23 cellular contexts compared by ENCODE assay signal in the genomic region with DNA sequence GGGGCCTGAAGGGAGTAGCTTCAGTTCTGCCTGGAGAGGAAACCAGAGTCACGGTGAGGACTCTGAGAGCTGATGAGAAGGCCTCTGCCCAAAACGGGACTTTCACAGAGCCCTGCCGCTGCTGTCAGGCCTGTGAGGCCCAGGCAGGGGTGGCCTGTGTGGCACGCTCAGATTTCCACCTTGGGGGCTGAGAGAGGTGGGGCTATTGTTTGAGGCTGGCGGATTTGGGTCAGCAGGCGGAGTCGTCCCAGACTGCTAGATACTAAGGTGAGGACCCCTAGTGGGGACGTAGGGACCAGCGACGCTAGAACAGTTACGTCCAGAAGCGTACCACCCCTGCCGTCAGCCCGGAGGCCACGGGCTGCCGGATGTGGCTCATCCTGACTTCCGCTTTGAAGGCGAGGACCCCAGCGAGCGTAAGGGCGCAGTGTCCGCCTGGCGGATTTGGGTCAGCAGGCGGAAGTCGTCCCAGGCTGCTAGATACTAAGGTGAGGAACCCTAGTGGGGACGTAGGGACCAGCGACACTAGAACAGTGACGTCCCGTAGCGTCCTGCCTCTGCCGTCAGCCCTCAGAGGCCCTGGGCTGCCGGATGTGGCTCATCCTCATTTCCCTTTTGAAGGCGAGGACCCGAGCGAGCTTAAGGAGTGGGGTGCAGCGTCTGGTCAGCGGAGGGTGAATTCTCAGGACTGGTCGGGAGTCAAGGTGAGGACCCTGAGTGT. TPM values are rescaled to one million over a fixed set of nuclear protein-coding genes. Genes with fewer than 3 reads are reported as not detected.
DNase-seq lines count a peak whose midpoint lies in the region; ATAC-seq and TF ChIP-seq lines count a peak whose summit lies in the region.
"Had no signal": no experiment of that assay in that cellular context is flagged by ENCODE, and none has a peak within 500 bp of the region (broad histone marks: within the 10 kb centered on the region; RNA-seq: fewer than 3 reads in every experiment).

A gene with protein sequence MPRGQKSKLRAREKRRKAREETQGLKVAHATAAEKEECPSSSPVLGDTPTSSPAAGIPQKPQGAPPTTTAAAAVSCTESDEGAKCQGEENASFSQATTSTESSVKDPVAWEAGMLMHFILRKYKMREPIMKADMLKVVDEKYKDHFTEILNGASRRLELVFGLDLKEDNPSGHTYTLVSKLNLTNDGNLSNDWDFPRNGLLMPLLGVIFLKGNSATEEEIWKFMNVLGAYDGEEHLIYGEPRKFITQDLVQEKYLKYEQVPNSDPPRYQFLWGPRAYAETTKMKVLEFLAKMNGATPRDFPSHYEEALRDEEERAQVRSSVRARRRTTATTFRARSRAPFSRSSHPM (plus strand): TSS at position 378 of the 721 bp plus-strand sequence. CDS start 3,348 bp downstream, outside the sequence.

- no peaks in the 10 kb centered on the region for H4K20me1 ChIP-seq in OCI-LY1 (ENCODE audit: insufficient read depth, low read length)

- no peak within 1 kb of the TSS for H3K4me3 ChIP-seq in OCI-LY1 (ENCODE audit: low read depth, low read length, poor library complexity, severe bottlenecking)
- H3K4me3 ChIP-seq: body of pancreas, pancreas, SK-N-MC had no signal

- no peak within 1 kb of the TSS for H3K4me2 ChIP-seq in OCI-LY1 (ENCODE audit: low read length)

- no peaks in the 10 kb centered on the region for H3K9me3 ChIP-seq in OCI-LY1 (ENCODE audit: low read length)
- H3K9me3 ChIP-seq: body of pancreas, pancreas had no signal

- H3K9ac ChIP-seq in OCI-LY1 (ENCODE audit: low read length), result no peak within 1 kb of the TSS

- no peak for ATAC-seq in GM18498 (IDR thresholded peaks at IDR 0.05; ENCODE audit: unreplicated experiment)
- no peak for ATAC-seq in GM21825 (IDR thresholded peaks at IDR 0.05; ENCODE audit: unreplicated experiment)
- ATAC-seq: activated CD4-positive, alpha-beta T cell treated with anti-CD3 and anti-CD28 coated beads for 36 hours; activated CD8-positive, alpha-beta memory T cell treated with anti-CD3 and anti-CD28 coated beads, Interleukin-2, amount 10 ng/mL, durations not matched to agents 7 days and 5 days; body of pancreas; pancreas; PC-3 had no signal

- TF ChIP-seq CTCF in OCI-LY1 (IDR thresholded peaks at IDR 0.05; ENCODE audit: low read length), result peak; percentile 11; the same call in 1 of the 2 replicates

- H3F3A ChIP-seq in OCI-LY1 (ENCODE audit: insufficient read depth, low read length), result no peaks in the 10 kb centered on the region

- no peaks in the 10 kb centered on the region for H3K27me3 ChIP-seq in OCI-LY1 (ENCODE audit: insufficient read depth, low read length)
- H3K27me3 ChIP-seq: body of pancreas, pancreas had no signal

- no peak within 1 kb of the TSS for H2AFZ ChIP-seq in OCI-LY1 (ENCODE audit: low read length)

- no peaks in the 10 kb centered on the region for H3K9me2 ChIP-seq in OCI-LY1 (ENCODE audit: low read depth, low read length)

- no peaks in the 10 kb centered on the region for H3K36me3 ChIP-seq in OCI-LY1 (ENCODE audit: insufficient read depth, low read length)
- H3K36me3 ChIP-seq: pancreas had no signal

- H3K79me2 ChIP-seq in OCI-LY1 (ENCODE audit: insufficient read depth, low read length), result no peaks in the 10 kb centered on the region

- H3K27ac ChIP-seq in OCI-LY1 (ENCODE audit: low read depth, low read length, poor library complexity, severe bottlenecking), result no peak within 1 kb of the TSS
- H3K27ac ChIP-seq: body of pancreas, pancreas, SK-N-MC had no signal

- DNase-seq in NCI-H1694 (lab: John Stamatoyannopoulos, UW) (peak; percentile 14), NCI-H1694 treated with DMSO at 0.1 percent for 48 hours (lab: John Stamatoyannopoulos, UW) (no peak), iPS DF 19.7 (ENCODE audit: low read depth, low spot score) (peak; percentile 28), dermis blood vessel endothelial cell (no peak)
- no peak for DNase-seq in stimulated activated CD4-positive, alpha-beta T cell treated with anti-CD3 and anti-CD28 coated beads, Interleukin-2, amount 100 ng/mL, for 48 hours
- DNase-seq: activated CD4-positive, alpha-beta T cell treated with anti-CD3 and anti-CD28 coated beads for 36 hours; activated CD8-positive, alpha-beta memory T cell treated with anti-CD3 and anti-CD28 coated beads, Interleukin-2, amount 10 ng/mL, durations not matched to agents 7 days and 5 days; activated naive CD8-positive, alpha-beta T cell treated with anti-CD3 and anti-CD28 coated beads, Interleukin-2, amount 10 ng/mL, durations not matched to agents 7 days and 5 days; body of pancreas; Calu3; glutamatergic neuron; islet precursor cell; NCI-H1092 treated with DMSO at 0.1 percent for 48 hours; pancreas; PC-3; T1000 had no signal

- no peaks in the 10 kb centered on the region for H3K4me1 ChIP-seq in OCI-LY1 (ENCODE audit: insufficient read depth, low read length, severe bottlenecking)
- H3K4me1 ChIP-seq: body of pancreas, pancreas had no signal

RNA-seq across cellular contexts. Expression of the gene that starts here (rescaled TPM):
- not detected in 2 replicates for total RNA-seq in dermis blood vessel endothelial cell
- total RNA-seq: activated CD4-positive, alpha-beta T cell treated with anti-CD3 and anti-CD28 coated beads for 36 hours; activated CD8-positive, alpha-beta memory T cell treated with anti-CD3 and anti-CD28 coated beads, Interleukin-2, amount 10 ng/mL, durations not matched to agents 7 days and 5 days; activated naive CD8-positive, alpha-beta T cell treated with anti-CD3 and anti-CD28 coated beads, Interleukin-2, amount 10 ng/mL, durations not matched to agents 7 days and 5 days; body of pancreas; Calu3; fibroblast of lung; lung microvascular endothelial cell; myocyte; pancreas; PC-3 had no signal

Comparison
In these comparisons a context has a peak if more than half of its experiments do, and no peak if none do; other contexts are left out.
1. DNase-seq: peak in NCI-H1694 (single experiment) and iPS DF 19.7 (single experiment); none in NCI-H1694 treated with DMSO at 0.1 percent for 48 hours (single experiment), dermis blood vessel endothelial cell (single experiment) and stimulated activated CD4-positive, alpha-beta T cell treated with anti-CD3 and anti-CD28 coated beads, Interleukin-2, amount 100 ng/mL, for 48 hours (0 of 2).